In the genomic region with DNA sequence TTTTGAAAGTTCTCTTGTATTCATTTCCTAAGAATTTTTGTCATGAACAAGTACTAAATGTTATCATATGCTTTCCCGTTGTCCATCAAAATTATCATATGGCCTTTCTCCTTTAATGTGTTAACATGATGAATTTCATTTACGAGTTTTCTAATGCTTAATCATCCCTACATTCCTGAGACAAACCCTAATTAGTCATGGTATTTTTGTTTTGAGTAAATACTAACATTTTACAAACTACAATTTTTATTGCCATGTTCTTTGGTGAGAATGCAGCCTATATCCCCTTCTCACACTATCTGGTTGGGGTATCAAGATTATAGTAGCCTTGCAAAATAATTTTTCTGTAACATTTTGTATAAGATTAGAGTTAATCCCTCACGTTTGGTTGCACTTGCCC, we compare ENCODE assay signal across 23 cellular contexts. TPM values are rescaled to one million over a fixed set of nuclear protein-coding genes. Genes with fewer than 3 reads are reported as not detected.
DNase-seq lines count a peak whose midpoint lies in the region; ATAC-seq and TF ChIP-seq lines count a peak whose summit lies in the region.
"Had no signal": no experiment of that assay in that cellular context is flagged by ENCODE, and none has a peak within 500 bp of the region (broad histone marks: within the 10 kb centered on the region; RNA-seq: fewer than 3 reads in every experiment).

No MANE protein-coding gene starts in this region.

- H3K4me3 Mint-ChIP-seq in activated naive CD4-positive, alpha-beta T cell treated with anti-CD3 and anti-CD28 coated beads, Interleukin-2, amount 50 U/mL, for 24 hours, result no peak overlapping the region
- H3K4me3 Mint-ChIP-seq in activated naive CD4-positive, alpha-beta T cell treated with anti-CD3 and anti-CD28 coated beads, Interleukin-2, amount 10 ng/mL, durations not matched to agents 7 days and 5 days, result no peak overlapping the region
- H3K4me3 Mint-ChIP-seq in HFFc6 (no peak overlapping the region; the same call in 1 of the 2 replicates), type B pancreatic cell (no peak overlapping the region)
- no peak overlapping the region for H3K4me3 Mint-ChIP-seq in activated naive CD8-positive, alpha-beta T cell treated with anti-CD3 and anti-CD28 coated beads for 36 hours
- no peak overlapping the region for H3K4me3 Mint-ChIP-seq in natural killer cell treated with Interleukin-12 subunit alpha and Interleukin-12 subunit beta and Interleukin-15 and Interleukin-18, amount 100 ng/mL, for 72 hours
- H3K4me3 Mint-ChIP-seq: mesothelial cell of epicardium, nephron had no signal

- peaks cover 9% of the 10 kb centered on the region for H3K36me3 Mint-ChIP-seq in activated naive CD4-positive, alpha-beta T cell treated with anti-CD3 and anti-CD28 coated beads, Interleukin-2, amount 50 U/mL, for 24 hours
- peaks cover 36% of the 10 kb centered on the region for H3K36me3 Mint-ChIP-seq in activated naive CD4-positive, alpha-beta T cell treated with anti-CD3 and anti-CD28 coated beads, Interleukin-2, amount 10 ng/mL, durations not matched to agents 7 days and 5 days
- peaks cover 9% of the 10 kb centered on the region for H3K36me3 Mint-ChIP-seq in HFFc6 (ENCODE audit: low read depth)
- H3K36me3 Mint-ChIP-seq in activated naive CD8-positive, alpha-beta T cell treated with anti-CD3 and anti-CD28 coated beads for 36 hours, result peaks cover 38% of the 10 kb centered on the region
- no peaks in the 10 kb centered on the region for H3K36me3 Mint-ChIP-seq in natural killer cell treated with Interleukin-12 subunit alpha and Interleukin-12 subunit beta and Interleukin-15 and Interleukin-18, amount 100 ng/mL, for 72 hours
- H3K36me3 Mint-ChIP-seq in type B pancreatic cell, result peaks cover 18% of the 10 kb centered on the region

- ATAC-seq in natural killer cell treated with Interleukin-12 subunit alpha and Interleukin-12 subunit beta and Interleukin-15 and Interleukin-18, amount 100 ng/mL, for 72 hours, result no peak
- no peak for ATAC-seq in HG02678 (IDR thresholded peaks at IDR 0.05; ENCODE audit: unreplicated experiment)
- ATAC-seq: pancreas, right cardiac atrium had no signal

- no peak for DNase-seq in activated naive CD4-positive, alpha-beta T cell treated with anti-CD3 and anti-CD28 coated beads, Interleukin-2, amount 10 ng/mL, durations not matched to agents 7 days and 5 days
- peak; percentile 4 for DNase-seq in HFFc6
- no peak for DNase-seq in activated naive CD8-positive, alpha-beta T cell treated with anti-CD3 and anti-CD28 coated beads for 36 hours
- no peak for DNase-seq in natural killer cell treated with Interleukin-12 subunit alpha and Interleukin-12 subunit beta and Interleukin-15 and Interleukin-18, amount 100 ng/mL, for 72 hours (ENCODE audit: low spot score)
- no peak for DNase-seq in type B pancreatic cell (ENCODE audit: extremely low spot score, unreplicated experiment)
- no peak for DNase-seq in NK-92 treated with Interleukin-12 subunit alpha and Interleukin-12 subunit beta, amount 100 ng/mL, for 24 hours (lab: John Stamatoyannopoulos, UW)
- DNase-seq: activated CD8-positive, alpha-beta memory T cell treated with anti-CD3 and anti-CD28 coated beads for 24 hours; brain microvascular endothelial cell; DMS 273 treated with DMSO at 0.1 percent for 48 hours; MM.1S; NCI-H1417 treated with DMSO at 0.1 percent for 48 hours; NCI-H2081 treated with DMSO at 0.1 percent for 48 hours; NCI-H774; pancreas; right cardiac atrium; stimulated activated CD4-positive, alpha-beta T cell treated with anti-CD3 and anti-CD28 coated beads, Interleukin-12 subunit alpha, Interleukin-12 subunit beta, amount 100 ng/mL, for 4 hours; stimulated activated CD4-positive, alpha-beta T cell treated with anti-CD3 and anti-CD28 coated beads, Interleukin-4, amount 100 ng/mL, for 24 hours; stimulated activated naive CD4-positive, alpha-beta T cell treated with Interleukin-2 at 50 U/mL for 16 hours; T1000 had no signal

- H3K27ac Mint-ChIP-seq in activated naive CD4-positive, alpha-beta T cell treated with anti-CD3 and anti-CD28 coated beads, Interleukin-2, amount 50 U/mL, for 24 hours, result peak overlapping the region; percentile 6
- no peak overlapping the region for H3K27ac Mint-ChIP-seq in activated naive CD4-positive, alpha-beta T cell treated with anti-CD3 and anti-CD28 coated beads, Interleukin-2, amount 10 ng/mL, durations not matched to agents 7 days and 5 days
- no peak overlapping the region for H3K27ac Mint-ChIP-seq in HFFc6
- H3K27ac Mint-ChIP-seq in activated naive CD8-positive, alpha-beta T cell treated with anti-CD3 and anti-CD28 coated beads for 36 hours, result peak overlapping the region; percentile 6
- peak overlapping the region; percentile 29 to 62 for H3K27ac Mint-ChIP-seq in natural killer cell treated with Interleukin-12 subunit alpha and Interleukin-12 subunit beta and Interleukin-15 and Interleukin-18, amount 100 ng/mL, for 72 hours
- H3K27ac Mint-ChIP-seq in type B pancreatic cell, result no peak overlapping the region
- H3K27ac Mint-ChIP-seq: nephron had no signal

- no peaks in the 10 kb centered on the region for H3K27me3 Mint-ChIP-seq in activated naive CD4-positive, alpha-beta T cell treated with anti-CD3 and anti-CD28 coated beads, Interleukin-2, amount 50 U/mL, for 24 hours
- H3K27me3 Mint-ChIP-seq in activated naive CD4-positive, alpha-beta T cell treated with anti-CD3 and anti-CD28 coated beads, Interleukin-2, amount 10 ng/mL, durations not matched to agents 7 days and 5 days, result no peaks in the 10 kb centered on the region
- H3K27me3 Mint-ChIP-seq in HFFc6 (ENCODE audit: insufficient read depth), result no peaks in the 10 kb centered on the region; the same call in 1 of the 2 replicates
- no peaks in the 10 kb centered on the region for H3K27me3 Mint-ChIP-seq in activated naive CD8-positive, alpha-beta T cell treated with anti-CD3 and anti-CD28 coated beads for 36 hours
- H3K27me3 Mint-ChIP-seq in natural killer cell treated with Interleukin-12 subunit alpha and Interleukin-12 subunit beta and Interleukin-15 and Interleukin-18, amount 100 ng/mL, for 72 hours, result no peaks in the 10 kb centered on the region
- H3K27me3 Mint-ChIP-seq in type B pancreatic cell, result no peaks in the 10 kb centered on the region

- peaks cover 96% of the 10 kb centered on the region for H3K4me1 Mint-ChIP-seq in activated naive CD4-positive, alpha-beta T cell treated with anti-CD3 and anti-CD28 coated beads, Interleukin-2, amount 50 U/mL, for 24 hours
- peaks cover 71% of the 10 kb centered on the region for H3K4me1 Mint-ChIP-seq in activated naive CD4-positive, alpha-beta T cell treated with anti-CD3 and anti-CD28 coated beads, Interleukin-2, amount 10 ng/mL, durations not matched to agents 7 days and 5 days
- H3K4me1 Mint-ChIP-seq in HFFc6 (ENCODE audit: low read depth) (peaks cover 58% of the 10 kb centered on the region), type B pancreatic cell (ENCODE audit: unreplicated experiment) (peaks cover 46% of the 10 kb centered on the region)
- peaks cover 82% of the 10 kb centered on the region for H3K4me1 Mint-ChIP-seq in activated naive CD8-positive, alpha-beta T cell treated with anti-CD3 and anti-CD28 coated beads for 36 hours
- peaks cover 48 to 71% of the 10 kb centered on the region in 2 donors for H3K4me1 Mint-ChIP-seq in natural killer cell treated with Interleukin-12 subunit alpha and Interleukin-12 subunit beta and Interleukin-15 and Interleukin-18, amount 100 ng/mL, for 72 hours (ENCODE audit: low read depth in 2 of 2)

- no peak for TF ChIP-seq CTCF in HFFc6 (IDR thresholded peaks at IDR 0.05)
- TF ChIP-seq CTCF in type B pancreatic cell (conservative IDR thresholded peaks at IDR 0.05), result no peak

- H3K9me3 Mint-ChIP-seq in activated naive CD4-positive, alpha-beta T cell treated with anti-CD3 and anti-CD28 coated beads, Interleukin-2, amount 50 U/mL, for 24 hours, result no peaks in the 10 kb centered on the region
- no peaks in the 10 kb centered on the region for H3K9me3 Mint-ChIP-seq in activated naive CD4-positive, alpha-beta T cell treated with anti-CD3 and anti-CD28 coated beads, Interleukin-2, amount 10 ng/mL, durations not matched to agents 7 days and 5 days
- H3K9me3 Mint-ChIP-seq in HFFc6 (no peaks in the 10 kb centered on the region), type B pancreatic cell (no peaks in the 10 kb centered on the region)
- no peaks in the 10 kb centered on the region for H3K9me3 Mint-ChIP-seq in activated naive CD8-positive, alpha-beta T cell treated with anti-CD3 and anti-CD28 coated beads for 36 hours
- no peaks in the 10 kb centered on the region for H3K9me3 Mint-ChIP-seq in natural killer cell treated with Interleukin-12 subunit alpha and Interleukin-12 subunit beta and Interleukin-15 and Interleukin-18, amount 100 ng/mL, for 72 hours
- H3K9me3 Mint-ChIP-seq: mesothelial cell of epicardium had no signal

- CTCF ChIA-PET in activated naive CD4-positive, alpha-beta T cell treated with anti-CD3 and anti-CD28 coated beads, Interleukin-2, amount 10 ng/mL, durations not matched to agents 7 days and 5 days (lab: Charles Lee), result no interaction called here

RNA-seq across cellular contexts. Expression of gene SMAD2, which starts 14.5 kb away (rescaled TPM):
- total RNA-seq in HFFc6 (2021; fragmentation: NEBNext Ultra II Directional; extraction: Animal tissue kit (Norgen Biotek cat#: 25700)), result 100 to 1,000 TPM in 5 of 6 experiments, 10 to 100 TPM in 1; 99.3 to 116 (median 108) TPM
- total RNA-seq in activated naive CD8-positive, alpha-beta T cell treated with anti-CD3 and anti-CD28 coated beads for 36 hours, result 100 to 1,000 TPM; 101 to 105 TPM
- 100 to 1,000 TPM in 1 of 2 donors, 10 to 100 TPM in 1; 92.1 to 102 TPM for total RNA-seq in natural killer cell treated with Interleukin-12 subunit alpha and Interleukin-12 subunit beta and Interleukin-15 and Interleukin-18, amount 100 ng/mL, for 72 hours
- total RNA-seq in type B pancreatic cell (ENCODE audit: low replicate concordance), result 97.8 and 111 TPM in 2 replicates

Comparison
In these comparisons a context has a peak if more than half of its experiments do, and no peak if none do; other contexts are left out.
1. H3K27ac Mint-ChIP-seq: peak in activated naive CD4-positive, alpha-beta T cell treated with anti-CD3 and anti-CD28 coated beads, Interleukin-2, amount 50 U/mL, for 24 hours (single experiment), activated naive CD8-positive, alpha-beta T cell treated with anti-CD3 and anti-CD28 coated beads for 36 hours (single experiment) and natural killer cell treated with Interleukin-12 subunit alpha and Interleukin-12 subunit beta and Interleukin-15 and Interleukin-18, amount 100 ng/mL, for 72 hours (2 of 2); none in activated naive CD4-positive, alpha-beta T cell treated with anti-CD3 and anti-CD28 coated beads, Interleukin-2, amount 10 ng/mL, durations not matched to agents 7 days and 5 days (single experiment), HFFc6 (single experiment) and type B pancreatic cell (single experiment).